13 cellular contexts compared by ENCODE assay signal in genomic region chr16:19706846-19707245, GRCh38.
"Had no signal": no experiment of that assay in that cellular context is flagged by ENCODE, and none has a peak within 500 bp of the region (broad histone marks: within the 10 kb centered on the region; RNA-seq: fewer than 3 reads in every experiment).

No MANE protein-coding gene starts in this region.

- H3K79me2 ChIP-seq: hepatocyte had no signal

- H2AFZ ChIP-seq: hepatocyte had no signal

- H3K4me1 ChIP-seq: foreskin keratinocyte had no signal

- ATAC-seq: foreskin keratinocyte; left colon; mucosa of descending colon; naive thymus-derived CD8-positive, alpha-beta T cell had no signal

- H3K4me2 ChIP-seq: hepatocyte, smooth muscle cell had no signal

- DNase-seq: foreskin keratinocyte; head of caudate nucleus; left colon; mammary epithelial cell; mucosa of descending colon; naive thymus-derived CD8-positive, alpha-beta T cell; stimulated activated CD4-positive, alpha-beta T cell treated with anti-CD3 and anti-CD28 coated beads, Interleukin-2, amount 100 ng/mL, for 48 hours; stimulated activated naive CD4-positive, alpha-beta T cell treated with Interleukin-2 at 50 U/mL for 16 hours; thyroid gland had no signal

- H3K4me3 ChIP-seq: hepatocyte, mucosa of descending colon, smooth muscle cell, suprapubic skin, thyroid gland had no signal

- H3K27me3 ChIP-seq: foreskin keratinocyte, hepatocyte, neutrophil, suprapubic skin, thyroid gland had no signal

- H3K9me3 ChIP-seq: mucosa of descending colon, neutrophil, suprapubic skin, thyroid gland had no signal

- H3K27ac ChIP-seq: foreskin keratinocyte, hepatocyte, neutrophil, suprapubic skin, thyroid gland had no signal
